ENCODE assay signal across 10 cellular contexts in genomic region chr20:3994125-3994524, GRCh38. TPM values are rescaled to one million over a fixed set of nuclear protein-coding genes. Genes with fewer than 3 reads are reported as not detected.
DNase-seq lines count a peak whose midpoint lies in the region; ATAC-seq, FAIRE-seq and TF ChIP-seq lines count a peak whose summit lies in the region.
"Had no signal": no experiment of that assay in that cellular context is flagged by ENCODE, and none has a peak within 500 bp of the region (broad histone marks: within the 10 kb centered on the region; RNA-seq: fewer than 3 reads in every experiment).

No MANE protein-coding gene starts in this region.

- H3K36me3 Mint-ChIP-seq in activated T-helper 2 cell treated with anti-CD3 and anti-CD28 coated beads, Interferon-gamma antibody, Interleukin-2, Interleukin-4, amounts not matched to agents 10 μg/mL and 5 μg/mL and 100 μg/mL, durations not matched to agents 14 hours and 24 hours and 36 hours (ENCODE audit: low read depth): peaks cover 10% of the 10 kb centered on the region

- DNase-seq in GM19239 (ENCODE audit: insufficient read length, low spot score): no peak
- DNase-seq in activated T-helper 2 cell treated with anti-CD3 and anti-CD28 coated beads, Interferon-gamma antibody, Interleukin-2, Interleukin-4, amounts not matched to agents 10 μg/mL and 5 μg/mL and 100 μg/mL, durations not matched to agents 14 hours and 24 hours and 36 hours (ENCODE audit: low spot score): no peak
- no peak for DNase-seq in gastrocnemius medialis
- DNase-seq: DMS53, GF-D8 had no signal

- H3K4me3 Mint-ChIP-seq in activated T-helper 2 cell treated with anti-CD3 and anti-CD28 coated beads, Interferon-gamma antibody, Interleukin-2, Interleukin-4, amounts not matched to agents 10 μg/mL and 5 μg/mL and 100 μg/mL, durations not matched to agents 14 hours and 24 hours and 36 hours (ENCODE audit: low read depth): no peak overlapping the region

- H3K27me3 ChIP-seq in BLaER1 treated with 17β-estradiol and CSF1 and Interleukin-3, amounts not matched to agents 10 nM and 100 nM: no peaks in the 10 kb centered on the region
- H3K27me3 ChIP-seq in neutrophil (no peaks in the 10 kb centered on the region), gastrocnemius medialis (no peaks in the 10 kb centered on the region)

- FAIRE-seq in GM19239 (lab: Jason Lieb, UNC): peak; percentile 74
- FAIRE-seq: K562 had no signal

- H3K27me3 Mint-ChIP-seq in activated T-helper 2 cell treated with anti-CD3 and anti-CD28 coated beads, Interferon-gamma antibody, Interleukin-2, Interleukin-4, amounts not matched to agents 10 μg/mL and 5 μg/mL and 100 μg/mL, durations not matched to agents 14 hours and 24 hours and 36 hours (ENCODE audit: low read depth): no peaks in the 10 kb centered on the region

- in situ Hi-C loops in gastrocnemius medialis (cut with MboI; ENCODE audit: low sequenced_read_pairs in 4 of 4): no loop called here

- H3K9me3 ChIP-seq in BLaER1 treated with 17β-estradiol and CSF1 and Interleukin-3, amounts not matched to agents 10 nM and 100 nM (replicated peaks in 1 of 11): no peaks in the 10 kb centered on the region
- H3K9me3 ChIP-seq in neutrophil (no peaks in the 10 kb centered on the region), gastrocnemius medialis (no peaks in the 10 kb centered on the region)
- H3K9me3 ChIP-seq: A549 had no signal

- peak overlapping the region in 6 of 11 experiments; percentile 5 to 91 (median 56); a peak in 9 of 22 replicates for H3K4me2 ChIP-seq in BLaER1 treated with 17β-estradiol and CSF1 and Interleukin-3, amounts not matched to agents 10 nM and 100 nM
- H3K4me2 ChIP-seq: A549 had no signal

- H3K27ac Mint-ChIP-seq in activated T-helper 2 cell treated with anti-CD3 and anti-CD28 coated beads, Interferon-gamma antibody, Interleukin-2, Interleukin-4, amounts not matched to agents 10 μg/mL and 5 μg/mL and 100 μg/mL, durations not matched to agents 14 hours and 24 hours and 36 hours: peak overlapping the region; percentile 83

- peaks cover 62% of the 10 kb centered on the region for H3K4me1 Mint-ChIP-seq in activated T-helper 2 cell treated with anti-CD3 and anti-CD28 coated beads, Interferon-gamma antibody, Interleukin-2, Interleukin-4, amounts not matched to agents 10 μg/mL and 5 μg/mL and 100 μg/mL, durations not matched to agents 14 hours and 24 hours and 36 hours (ENCODE audit: low read depth)

- TF ChIP-seq POLR2A in gastrocnemius medialis (IDR thresholded peaks at IDR 0.05): no peak

- peaks cover 11 to 73% (median 32%) of the 10 kb centered on the region in 11 experiments for H3K36me3 ChIP-seq in BLaER1 treated with 17β-estradiol and CSF1 and Interleukin-3, amounts not matched to agents 10 nM and 100 nM
- peaks cover 28% of the 10 kb centered on the region for H3K36me3 ChIP-seq in neutrophil
- no peaks in the 10 kb centered on the region for H3K36me3 ChIP-seq in gastrocnemius medialis

- peaks cover 43 to 100% (median 99%) of the 10 kb centered on the region in 11 experiments; a peak in 21 of 22 replicates for H4K20me1 ChIP-seq in BLaER1 treated with 17β-estradiol and CSF1 and Interleukin-3, amounts not matched to agents 10 nM and 100 nM

- H3K9ac ChIP-seq in BLaER1 treated with 17β-estradiol and CSF1 and Interleukin-3, amounts not matched to agents 10 nM and 100 nM: peak overlapping the region in 1 of 11 experiments; percentile 55; a peak in 1 of 22 replicates

- no peak overlapping the region for H3K4me3 ChIP-seq in BLaER1 treated with 17β-estradiol and CSF1 and Interleukin-3, amounts not matched to agents 10 nM and 100 nM
- H3K4me3 ChIP-seq in neutrophil (ENCODE audit: low read depth in 1 of 2, low read length in 1 of 2) (no peak overlapping the region), gastrocnemius medialis (no peak overlapping the region)
- H3K4me3 ChIP-seq: A549, K562 had no signal

- no peaks in the 10 kb centered on the region for H3K9me3 Mint-ChIP-seq in activated T-helper 2 cell treated with anti-CD3 and anti-CD28 coated beads, Interferon-gamma antibody, Interleukin-2, Interleukin-4, amounts not matched to agents 10 μg/mL and 5 μg/mL and 100 μg/mL, durations not matched to agents 14 hours and 24 hours and 36 hours

- peaks cover 44 to 95% (median 73%) of the 10 kb centered on the region in 10 experiments for H3K4me1 ChIP-seq in BLaER1 treated with 17β-estradiol and CSF1 and Interleukin-3, amounts not matched to agents 10 nM and 100 nM
- H3K4me1 ChIP-seq in neutrophil (ENCODE audit: control insufficient read depth in 1 of 2, insufficient read depth in 1 of 2, low read depth in 1 of 2, low read length in 1 of 2): peaks cover 62 to 80% of the 10 kb centered on the region in 2 experiments
- no peaks in the 10 kb centered on the region for H3K4me1 ChIP-seq in gastrocnemius medialis

- intact Hi-C loops in activated T-helper 2 cell treated with anti-CD3 and anti-CD28 coated beads, Interferon-gamma antibody, Interleukin-2, Interleukin-4, amounts not matched to agents 10 μg/mL and 5 μg/mL and 100 μg/mL, durations not matched to agents 14 hours and 24 hours and 36 hours (cut with micrococcal nuclease): loop anchor here (2.0 kb wide), 3 partner anchors 21 to 89 kb away; partner anchors contain the start of gene RNF24
- intact Hi-C loops in gastrocnemius medialis (cut with DNase I; ENCODE audit: low total_unique reads): no loop called here

- ATAC-seq in HG03097 (IDR thresholded peaks at IDR 0.05; ENCODE audit: low FRiP score, unreplicated experiment): no peak
- no peak for ATAC-seq in gastrocnemius medialis
- ATAC-seq: K562 had no signal

- no peak overlapping the region; a peak in 1 of 22 replicates for H3K27ac ChIP-seq in BLaER1 treated with 17β-estradiol and CSF1 and Interleukin-3, amounts not matched to agents 10 nM and 100 nM
- H3K27ac ChIP-seq in neutrophil (peak overlapping the region; percentile 58), gastrocnemius medialis (no peak overlapping the region)

- TF ChIP-seq CTCF in neutrophil (IDR thresholded peaks at IDR 0.05): no peak
- TF ChIP-seq CTCF in gastrocnemius medialis (IDR thresholded peaks at IDR 0.05 in 4 of 5, conservative IDR thresholded peaks at IDR 0.05 in 1 of 5): no peak

RNA-seq across cellular contexts. Expression of gene RNF24, which starts 21.2 kb away (rescaled TPM):
- total RNA-seq in activated T-helper 2 cell treated with anti-CD3 and anti-CD28 coated beads, Interferon-gamma antibody, Interleukin-2, Interleukin-4, amounts not matched to agents 10 μg/mL and 5 μg/mL and 100 μg/mL, durations not matched to agents 14 hours and 24 hours and 36 hours: 15.8 and 17.7 TPM in 2 replicates
- 1 to 10 TPM; 1.3 to 3.1 (median 2.1) TPM for total RNA-seq in gastrocnemius medialis
